Comparison of ENCODE assay signal across 2 cellular contexts in the genomic region with DNA sequence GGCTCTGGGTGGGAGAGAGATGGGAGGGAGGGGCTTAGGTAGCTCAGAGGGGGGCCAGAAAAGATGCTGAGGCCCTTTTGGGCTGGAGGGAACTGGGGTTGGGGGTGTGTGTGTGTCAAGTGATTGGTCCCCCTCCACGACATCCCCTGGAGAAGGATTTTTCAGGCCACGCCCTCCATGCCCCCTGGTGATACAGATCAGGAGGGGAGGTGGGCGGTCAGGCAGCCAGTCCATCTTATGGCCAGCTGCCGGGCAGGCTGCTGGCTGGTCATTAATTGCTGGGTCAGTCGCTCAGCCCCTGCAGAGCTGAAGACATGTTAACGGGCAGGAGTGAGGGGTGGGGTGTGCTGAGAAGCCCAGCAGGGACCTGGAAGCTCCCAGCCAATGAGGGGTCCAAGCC.
TF ChIP-seq lines count a peak whose summit lies in the region.

No MANE protein-coding gene starts in this region.

TF ChIP-seq in SK-N-SH, 30 proteins besides CTCF, POLR2A, EP300 and RAD21 (continued from another document):
- TF ChIP-seq, protein P1, sequence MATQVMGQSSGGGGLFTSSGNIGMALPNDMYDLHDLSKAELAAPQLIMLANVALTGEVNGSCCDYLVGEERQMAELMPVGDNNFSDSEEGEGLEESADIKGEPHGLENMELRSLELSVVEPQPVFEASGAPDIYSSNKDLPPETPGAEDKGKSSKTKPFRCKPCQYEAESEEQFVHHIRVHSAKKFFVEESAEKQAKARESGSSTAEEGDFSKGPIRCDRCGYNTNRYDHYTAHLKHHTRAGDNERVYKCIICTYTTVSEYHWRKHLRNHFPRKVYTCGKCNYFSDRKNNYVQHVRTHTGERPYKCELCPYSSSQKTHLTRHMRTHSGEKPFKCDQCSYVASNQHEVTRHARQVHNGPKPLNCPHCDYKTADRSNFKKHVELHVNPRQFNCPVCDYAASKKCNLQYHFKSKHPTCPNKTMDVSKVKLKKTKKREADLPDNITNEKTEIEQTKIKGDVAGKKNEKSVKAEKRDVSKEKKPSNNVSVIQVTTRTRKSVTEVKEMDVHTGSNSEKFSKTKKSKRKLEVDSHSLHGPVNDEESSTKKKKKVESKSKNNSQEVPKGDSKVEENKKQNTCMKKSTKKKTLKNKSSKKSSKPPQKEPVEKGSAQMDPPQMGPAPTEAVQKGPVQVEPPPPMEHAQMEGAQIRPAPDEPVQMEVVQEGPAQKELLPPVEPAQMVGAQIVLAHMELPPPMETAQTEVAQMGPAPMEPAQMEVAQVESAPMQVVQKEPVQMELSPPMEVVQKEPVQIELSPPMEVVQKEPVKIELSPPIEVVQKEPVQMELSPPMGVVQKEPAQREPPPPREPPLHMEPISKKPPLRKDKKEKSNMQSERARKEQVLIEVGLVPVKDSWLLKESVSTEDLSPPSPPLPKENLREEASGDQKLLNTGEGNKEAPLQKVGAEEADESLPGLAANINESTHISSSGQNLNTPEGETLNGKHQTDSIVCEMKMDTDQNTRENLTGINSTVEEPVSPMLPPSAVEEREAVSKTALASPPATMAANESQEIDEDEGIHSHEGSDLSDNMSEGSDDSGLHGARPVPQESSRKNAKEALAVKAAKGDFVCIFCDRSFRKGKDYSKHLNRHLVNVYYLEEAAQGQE (IDR thresholded peaks at IDR 0.05; ENCODE audit: low read depth, low read length) = no peak
- TF ChIP-seq SIN3A (IDR thresholded peaks at IDR 0.05; ENCODE audit: borderline replicate concordance, low read depth, low read length) = no peak
- TF ChIP-seq NRF1 (IDR thresholded peaks at IDR 0.05; ENCODE audit: low read depth, low read length) = no peak
- TF ChIP-seq, protein P2, sequence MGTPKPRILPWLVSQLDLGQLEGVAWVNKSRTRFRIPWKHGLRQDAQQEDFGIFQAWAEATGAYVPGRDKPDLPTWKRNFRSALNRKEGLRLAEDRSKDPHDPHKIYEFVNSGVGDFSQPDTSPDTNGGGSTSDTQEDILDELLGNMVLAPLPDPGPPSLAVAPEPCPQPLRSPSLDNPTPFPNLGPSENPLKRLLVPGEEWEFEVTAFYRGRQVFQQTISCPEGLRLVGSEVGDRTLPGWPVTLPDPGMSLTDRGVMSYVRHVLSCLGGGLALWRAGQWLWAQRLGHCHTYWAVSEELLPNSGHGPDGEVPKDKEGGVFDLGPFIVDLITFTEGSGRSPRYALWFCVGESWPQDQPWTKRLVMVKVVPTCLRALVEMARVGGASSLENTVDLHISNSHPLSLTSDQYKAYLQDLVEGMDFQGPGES (IDR thresholded peaks at IDR 0.05; ENCODE audit: low read depth, low read length) = no peak
- TF ChIP-seq, protein P3, sequence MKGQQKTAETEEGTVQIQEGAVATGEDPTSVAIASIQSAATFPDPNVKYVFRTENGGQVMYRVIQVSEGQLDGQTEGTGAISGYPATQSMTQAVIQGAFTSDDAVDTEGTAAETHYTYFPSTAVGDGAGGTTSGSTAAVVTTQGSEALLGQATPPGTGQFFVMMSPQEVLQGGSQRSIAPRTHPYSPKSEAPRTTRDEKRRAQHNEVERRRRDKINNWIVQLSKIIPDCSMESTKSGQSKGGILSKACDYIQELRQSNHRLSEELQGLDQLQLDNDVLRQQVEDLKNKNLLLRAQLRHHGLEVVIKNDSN (IDR thresholded peaks at IDR 0.05; ENCODE audit: borderline replicate concordance, low read depth) = no peak
- peak; percentile 62; the same call in 1 of the 2 replicates for TF ChIP-seq RFX5 (IDR thresholded peaks at IDR 0.05; ENCODE audit: low read length)
- TF ChIP-seq TEAD4 (IDR thresholded peaks at IDR 0.05; ENCODE audit: borderline replicate concordance, insufficient read depth) = no peak
- TF ChIP-seq NFIC (IDR thresholded peaks at IDR 0.05; ENCODE audit: borderline replicate concordance) = no peak
- TF ChIP-seq YY1 (IDR thresholded peaks at IDR 0.05; ENCODE audit: low read depth) = no peak
- no peak for TF ChIP-seq SMC3 (IDR thresholded peaks at IDR 0.05; ENCODE audit: low read depth, low read length)
- no peak for TF ChIP-seq CHD2 (IDR thresholded peaks at IDR 0.05; ENCODE audit: low read length, partially characterized antibody)
- TF ChIP-seq POLR2AphosphoS5 (IDR thresholded peaks at IDR 0.05; ENCODE audit: low read depth, low read length) = no peak
- no peak for TF ChIP-seq JUND (IDR thresholded peaks at IDR 0.05)
- TF ChIP-seq, protein P4, sequence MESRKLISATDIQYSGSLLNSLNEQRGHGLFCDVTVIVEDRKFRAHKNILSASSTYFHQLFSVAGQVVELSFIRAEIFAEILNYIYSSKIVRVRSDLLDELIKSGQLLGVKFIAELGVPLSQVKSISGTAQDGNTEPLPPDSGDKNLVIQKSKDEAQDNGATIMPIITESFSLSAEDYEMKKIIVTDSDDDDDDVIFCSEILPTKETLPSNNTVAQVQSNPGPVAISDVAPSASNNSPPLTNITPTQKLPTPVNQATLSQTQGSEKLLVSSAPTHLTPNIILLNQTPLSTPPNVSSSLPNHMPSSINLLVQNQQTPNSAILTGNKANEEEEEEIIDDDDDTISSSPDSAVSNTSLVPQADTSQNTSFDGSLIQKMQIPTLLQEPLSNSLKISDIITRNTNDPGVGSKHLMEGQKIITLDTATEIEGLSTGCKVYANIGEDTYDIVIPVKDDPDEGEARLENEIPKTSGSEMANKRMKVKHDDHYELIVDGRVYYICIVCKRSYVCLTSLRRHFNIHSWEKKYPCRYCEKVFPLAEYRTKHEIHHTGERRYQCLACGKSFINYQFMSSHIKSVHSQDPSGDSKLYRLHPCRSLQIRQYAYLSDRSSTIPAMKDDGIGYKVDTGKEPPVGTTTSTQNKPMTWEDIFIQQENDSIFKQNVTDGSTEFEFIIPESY (IDR thresholded peaks at IDR 0.05; ENCODE audit: borderline replicate concordance, low read depth) = no peak
- TF ChIP-seq MEF2A (IDR thresholded peaks at IDR 0.05; ENCODE audit: borderline replicate concordance, low read depth) = no peak
- TF ChIP-seq FOSL2 (IDR thresholded peaks at IDR 0.05; ENCODE audit: borderline replicate concordance, low read depth) = no peak
TF ChIP-seq in SK-N-SH: peak in this region for 3.

TF ChIP-seq in SK-N-SH treated with all-trans-retinoic acid at 6 μM for 48 hours, 23 proteins besides CTCF, POLR2A, EP300 and RAD21 (continued from another document):
- TF ChIP-seq, protein P5, sequence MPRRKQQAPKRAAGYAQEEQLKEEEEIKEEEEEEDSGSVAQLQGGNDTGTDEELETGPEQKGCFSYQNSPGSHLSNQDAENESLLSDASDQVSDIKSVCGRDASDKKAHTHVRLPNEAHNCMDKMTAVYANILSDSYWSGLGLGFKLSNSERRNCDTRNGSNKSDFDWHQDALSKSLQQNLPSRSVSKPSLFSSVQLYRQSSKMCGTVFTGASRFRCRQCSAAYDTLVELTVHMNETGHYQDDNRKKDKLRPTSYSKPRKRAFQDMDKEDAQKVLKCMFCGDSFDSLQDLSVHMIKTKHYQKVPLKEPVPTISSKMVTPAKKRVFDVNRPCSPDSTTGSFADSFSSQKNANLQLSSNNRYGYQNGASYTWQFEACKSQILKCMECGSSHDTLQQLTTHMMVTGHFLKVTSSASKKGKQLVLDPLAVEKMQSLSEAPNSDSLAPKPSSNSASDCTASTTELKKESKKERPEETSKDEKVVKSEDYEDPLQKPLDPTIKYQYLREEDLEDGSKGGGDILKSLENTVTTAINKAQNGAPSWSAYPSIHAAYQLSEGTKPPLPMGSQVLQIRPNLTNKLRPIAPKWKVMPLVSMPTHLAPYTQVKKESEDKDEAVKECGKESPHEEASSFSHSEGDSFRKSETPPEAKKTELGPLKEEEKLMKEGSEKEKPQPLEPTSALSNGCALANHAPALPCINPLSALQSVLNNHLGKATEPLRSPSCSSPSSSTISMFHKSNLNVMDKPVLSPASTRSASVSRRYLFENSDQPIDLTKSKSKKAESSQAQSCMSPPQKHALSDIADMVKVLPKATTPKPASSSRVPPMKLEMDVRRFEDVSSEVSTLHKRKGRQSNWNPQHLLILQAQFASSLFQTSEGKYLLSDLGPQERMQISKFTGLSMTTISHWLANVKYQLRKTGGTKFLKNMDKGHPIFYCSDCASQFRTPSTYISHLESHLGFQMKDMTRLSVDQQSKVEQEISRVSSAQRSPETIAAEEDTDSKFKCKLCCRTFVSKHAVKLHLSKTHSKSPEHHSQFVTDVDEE (CRISPR knock-in tag; IDR thresholded peaks at IDR 0.05) = no peak
- TF ChIP-seq ISL1 (CRISPR knock-in tag; IDR thresholded peaks at IDR 0.05) (no peak), ZFP3 (CRISPR knock-in tag; IDR thresholded peaks at IDR 0.05) (no peak), ARNTL (CRISPR knock-in tag; IDR thresholded peaks at IDR 0.05; ENCODE audit: borderline replicate concordance, low read depth) (no peak), RARB (CRISPR knock-in tag; IDR thresholded peaks at IDR 0.05) (no peak)
- TF ChIP-seq, protein P6, sequence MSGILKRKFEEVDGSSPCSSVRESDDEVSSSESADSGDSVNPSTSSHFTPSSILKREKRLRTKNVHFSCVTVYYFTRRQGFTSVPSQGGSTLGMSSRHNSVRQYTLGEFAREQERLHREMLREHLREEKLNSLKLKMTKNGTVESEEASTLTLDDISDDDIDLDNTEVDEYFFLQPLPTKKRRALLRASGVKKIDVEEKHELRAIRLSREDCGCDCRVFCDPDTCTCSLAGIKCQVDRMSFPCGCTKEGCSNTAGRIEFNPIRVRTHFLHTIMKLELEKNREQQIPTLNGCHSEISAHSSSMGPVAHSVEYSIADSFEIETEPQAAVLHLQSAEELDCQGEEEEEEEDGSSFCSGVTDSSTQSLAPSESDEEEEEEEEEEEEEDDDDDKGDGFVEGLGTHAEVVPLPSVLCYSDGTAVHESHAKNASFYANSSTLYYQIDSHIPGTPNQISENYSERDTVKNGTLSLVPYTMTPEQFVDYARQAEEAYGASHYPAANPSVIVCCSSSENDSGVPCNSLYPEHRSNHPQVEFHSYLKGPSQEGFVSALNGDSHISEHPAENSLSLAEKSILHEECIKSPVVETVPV (CRISPR knock-in tag; IDR thresholded peaks at IDR 0.05) = no peak
- TF ChIP-seq, protein P7, sequence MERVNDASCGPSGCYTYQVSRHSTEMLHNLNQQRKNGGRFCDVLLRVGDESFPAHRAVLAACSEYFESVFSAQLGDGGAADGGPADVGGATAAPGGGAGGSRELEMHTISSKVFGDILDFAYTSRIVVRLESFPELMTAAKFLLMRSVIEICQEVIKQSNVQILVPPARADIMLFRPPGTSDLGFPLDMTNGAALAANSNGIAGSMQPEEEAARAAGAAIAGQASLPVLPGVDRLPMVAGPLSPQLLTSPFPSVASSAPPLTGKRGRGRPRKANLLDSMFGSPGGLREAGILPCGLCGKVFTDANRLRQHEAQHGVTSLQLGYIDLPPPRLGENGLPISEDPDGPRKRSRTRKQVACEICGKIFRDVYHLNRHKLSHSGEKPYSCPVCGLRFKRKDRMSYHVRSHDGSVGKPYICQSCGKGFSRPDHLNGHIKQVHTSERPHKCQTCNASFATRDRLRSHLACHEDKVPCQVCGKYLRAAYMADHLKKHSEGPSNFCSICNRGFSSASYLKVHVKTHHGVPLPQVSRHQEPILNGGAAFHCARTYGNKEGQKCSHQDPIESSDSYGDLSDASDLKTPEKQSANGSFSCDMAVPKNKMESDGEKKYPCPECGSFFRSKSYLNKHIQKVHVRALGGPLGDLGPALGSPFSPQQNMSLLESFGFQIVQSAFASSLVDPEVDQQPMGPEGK (CRISPR knock-in tag; IDR thresholded peaks at IDR 0.05; ENCODE audit: borderline replicate concordance) = no peak
- TF ChIP-seq, protein P8, sequence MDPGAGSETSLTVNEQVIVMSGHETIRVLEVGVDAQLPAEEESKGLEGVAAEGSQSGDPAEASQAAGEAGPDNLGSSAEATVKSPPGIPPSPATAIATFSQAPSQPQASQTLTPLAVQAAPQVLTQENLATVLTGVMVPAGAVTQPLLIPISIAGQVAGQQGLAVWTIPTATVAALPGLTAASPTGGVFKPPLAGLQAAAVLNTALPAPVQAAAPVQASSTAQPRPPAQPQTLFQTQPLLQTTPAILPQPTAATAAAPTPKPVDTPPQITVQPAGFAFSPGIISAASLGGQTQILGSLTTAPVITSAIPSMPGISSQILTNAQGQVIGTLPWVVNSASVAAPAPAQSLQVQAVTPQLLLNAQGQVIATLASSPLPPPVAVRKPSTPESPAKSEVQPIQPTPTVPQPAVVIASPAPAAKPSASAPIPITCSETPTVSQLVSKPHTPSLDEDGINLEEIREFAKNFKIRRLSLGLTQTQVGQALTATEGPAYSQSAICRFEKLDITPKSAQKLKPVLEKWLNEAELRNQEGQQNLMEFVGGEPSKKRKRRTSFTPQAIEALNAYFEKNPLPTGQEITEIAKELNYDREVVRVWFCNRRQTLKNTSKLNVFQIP (CRISPR knock-in tag; IDR thresholded peaks at IDR 0.05; ENCODE audit: borderline replicate concordance, low read depth) = no peak
